In the genomic region with DNA sequence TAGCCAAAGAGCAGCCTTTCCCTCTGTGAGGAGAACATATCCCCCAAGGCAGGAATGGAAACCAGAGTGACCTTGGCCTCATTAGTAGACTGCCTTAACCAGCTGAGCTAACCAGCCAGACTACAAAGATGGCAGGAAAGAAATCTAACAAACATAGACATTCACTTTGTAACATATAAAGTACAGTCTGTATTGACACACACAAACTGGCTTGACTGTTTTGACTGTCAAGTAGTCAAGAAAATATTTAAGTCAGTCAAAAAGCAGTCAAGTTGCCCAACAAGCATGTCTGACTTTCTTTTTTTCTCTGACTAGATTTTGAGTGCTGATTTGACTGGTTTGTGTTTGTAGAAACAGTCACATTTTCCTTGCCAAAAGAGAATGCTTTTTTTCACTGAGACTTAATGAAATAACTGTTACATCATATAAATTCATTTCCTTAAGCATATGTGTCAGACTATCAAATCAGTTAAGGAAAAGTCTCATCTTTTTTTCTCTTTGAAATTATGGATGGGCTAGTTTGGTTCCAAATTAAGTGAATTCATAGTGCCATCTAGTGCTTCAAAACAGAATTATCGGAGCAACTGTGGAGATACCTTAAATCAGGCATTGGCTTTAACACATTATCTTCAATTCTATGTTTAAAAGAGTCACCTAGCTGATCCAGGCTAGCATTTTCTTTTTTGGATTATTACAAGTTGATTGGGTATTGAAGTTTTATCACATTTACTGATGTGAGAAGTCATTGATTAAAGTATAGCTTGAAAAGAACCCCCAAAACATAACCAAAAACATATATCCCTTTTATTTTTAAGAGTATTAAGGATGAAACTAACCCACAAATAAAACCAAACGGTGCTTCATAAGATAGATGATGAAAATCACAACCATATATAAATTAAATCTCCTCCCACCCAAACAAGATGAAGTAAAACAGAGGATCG, we compare ENCODE assay signal across 8 cellular contexts.
DNase-seq lines count a peak whose midpoint lies in the region; ATAC-seq and TF ChIP-seq lines count a peak whose summit lies in the region.

No MANE protein-coding gene starts in this region.

- TF ChIP-seq CTCF in BJ (IDR thresholded peaks at IDR 0.05; ENCODE audit: insufficient read depth, low read depth, low read length) (peak; percentile 55), KMS-11 (conservative IDR thresholded peaks at IDR 0.05; ENCODE audit: low read depth, low read length) (peak; percentile 92), PC-9 (conservative IDR thresholded peaks at IDR 0.05) (peak; percentile 86), dorsolateral prefrontal cortex (IDR thresholded peaks at IDR 0.05 in 54 of 56, conservative IDR thresholded peaks at IDR 0.05 in 2 of 56; ENCODE audit: low read depth in 1 of 56, partially characterized antibody in 56 of 56) (peak; percentile 36 to 87 (median 71))

- H3F3A ChIP-seq in PC-9 (ENCODE audit: insufficient read depth, low read depth) = no peaks in the 10 kb centered on the region

- H3K27me3 Mint-ChIP-seq in memory B cell = no peaks in the 10 kb centered on the region

- no TSS peak for BruUV-seq in PC-9 (replicated peaks; lab: Mats Ljungman, UMichigan)

- no peaks in the 10 kb centered on the region for H3K79me2 ChIP-seq in KMS-11 (ENCODE audit: insufficient read depth, low read depth)
- no peaks in the 10 kb centered on the region for H3K79me2 ChIP-seq in PC-9 (ENCODE audit: low read depth)

- ATAC-seq in GM18861 (IDR thresholded peaks at IDR 0.05; ENCODE audit: unreplicated experiment) (peak; percentile 55), memory B cell (ENCODE audit: low read depth) (peak; percentile 49)

- no peak overlapping the region for H3K4me2 ChIP-seq in KMS-11
- 0 out of 2 replicates have a peak overlapping the region, but pooled peaks have one; percentile 5 for H3K4me2 ChIP-seq in PC-9

- no peak overlapping the region for H3K4me3 ChIP-seq in BJ (ENCODE audit: low read depth, low read length)
- H3K4me3 ChIP-seq in KMS-11 (IDR thresholded peaks at IDR 0.05; ENCODE audit: insufficient read depth, low read depth, low read length) = no peak overlapping the region
- H3K4me3 ChIP-seq in PC-9 = no peak overlapping the region
- H3K4me3 ChIP-seq in dorsolateral prefrontal cortex = no peak overlapping the region

- H3K27ac Mint-ChIP-seq in memory B cell = no peak overlapping the region

- no peak overlapping the region for H2AFZ ChIP-seq in KMS-11 (ENCODE audit: low read depth)
- H2AFZ ChIP-seq in PC-9 = no peak overlapping the region

- no peaks in the 10 kb centered on the region; the same call in 1 of the 2 replicates for H3K9me3 ChIP-seq in PC-9 (ENCODE audit: insufficient read depth, low read depth)

- H3K36me3 ChIP-seq in BJ (ENCODE audit: control insufficient read depth, insufficient read depth, low read length) (no peaks in the 10 kb centered on the region), KMS-11 (ENCODE audit: insufficient read depth) (no peaks in the 10 kb centered on the region), PC-9 (ENCODE audit: low read depth) (no peaks in the 10 kb centered on the region)

- H3K4me1 Mint-ChIP-seq in memory B cell = no peaks in the 10 kb centered on the region

- CTCF ChIA-PET in BJ (lab: Yijun Ruan, JAX) (interaction anchor here (0.7 to 1.8 kb wide), 13 partner anchors 139 to 850 kb away, joined by 3 to 11 read pairs (median 3); partner anchors contain the start of gene C1orf53), PC-9 (lab: Charles Lee) (interaction anchor here (0.5 kb wide), 1 partner anchor 191 kb away, joined by 5 read pairs; no protein-coding TSS in a partner anchor)

- H3K4me3 Mint-ChIP-seq in memory B cell = no peak overlapping the region

- intact Hi-C loops in PC-9 (cut with micrococcal nuclease; ENCODE audit: unreplicated experiment) = loop anchor here (1.0 to 10.0 kb wide), 13 partner anchors 17 to 1138 kb away; partner anchors contain the start of gene NEK7
- intact Hi-C loops in dorsolateral prefrontal cortex (cut with DNase I) = loop anchor here in 1 of 2 donors (10.0 kb wide), 1 partner anchor 851 kb away; no protein-coding TSS in a partner anchor

- H4K20me1 ChIP-seq in KMS-11 (ENCODE audit: insufficient read depth) (no peaks in the 10 kb centered on the region), PC-9 (ENCODE audit: insufficient read depth) (no peaks in the 10 kb centered on the region)

- H3K27ac ChIP-seq in KMS-11 = no peak overlapping the region
- peak overlapping the region; percentile 8; the same call in 1 of the 2 replicates for H3K27ac ChIP-seq in PC-9
- no peak overlapping the region for H3K27ac ChIP-seq in dorsolateral prefrontal cortex

- H3K4me1 ChIP-seq in KMS-11 (ENCODE audit: low read depth, poor library complexity, severe bottlenecking) (peaks cover 9% of the 10 kb centered on the region), PC-9 (replicated peaks; ENCODE audit: insufficient read depth) (0 out of 2 replicates have a peak, but pooled peaks cover 3% of the 10 kb centered on the region)

- POLR2A ChIA-PET in BJ (lab: Charles Lee) (interaction anchor here (0.6 kb wide), 1 partner anchor 20 kb away, joined by 3 read pairs; no protein-coding TSS in a partner anchor), PC-9 (lab: Charles Lee; ENCODE audit: unreplicated experiment) (interaction anchor here (0.6 kb wide), 1 partner anchor 217 kb away, joined by 3 read pairs; no protein-coding TSS in a partner anchor)

- H3K9me2 ChIP-seq in PC-9 (ENCODE audit: insufficient read depth) = no peaks in the 10 kb centered on the region

- DNase-seq in BJ (ENCODE audit: low read depth) (peak; percentile 32), PC-9 (peak in 1 of 2 experiments; percentile 65), dorsolateral prefrontal cortex (no peak), memory B cell (ENCODE audit: low spot score in 2 of 2) (peak in 1 of 2 donors; percentile 20), NCI-H187 treated with DMSO at 0.1 percent for 48 hours (lab: John Stamatoyannopoulos, UW) (no peak), GM19240 (ENCODE audit: insufficient read length, low spot score) (no peak)

- H3K27me3 ChIP-seq in BJ (ENCODE audit: control insufficient read depth, insufficient read depth, low read length) (no peaks in the 10 kb centered on the region), KMS-11 (ENCODE audit: insufficient read depth, low read depth) (no peaks in the 10 kb centered on the region), PC-9 (ENCODE audit: insufficient read depth, low read depth) (no peaks in the 10 kb centered on the region), dorsolateral prefrontal cortex (no peaks in the 10 kb centered on the region)

- H3K9ac ChIP-seq in KMS-11 = no peak overlapping the region

- no peaks in the 10 kb centered on the region for H3K9me3 Mint-ChIP-seq in memory B cell

- no peaks in the 10 kb centered on the region for H3K36me3 Mint-ChIP-seq in memory B cell
